In the genomic region with DNA sequence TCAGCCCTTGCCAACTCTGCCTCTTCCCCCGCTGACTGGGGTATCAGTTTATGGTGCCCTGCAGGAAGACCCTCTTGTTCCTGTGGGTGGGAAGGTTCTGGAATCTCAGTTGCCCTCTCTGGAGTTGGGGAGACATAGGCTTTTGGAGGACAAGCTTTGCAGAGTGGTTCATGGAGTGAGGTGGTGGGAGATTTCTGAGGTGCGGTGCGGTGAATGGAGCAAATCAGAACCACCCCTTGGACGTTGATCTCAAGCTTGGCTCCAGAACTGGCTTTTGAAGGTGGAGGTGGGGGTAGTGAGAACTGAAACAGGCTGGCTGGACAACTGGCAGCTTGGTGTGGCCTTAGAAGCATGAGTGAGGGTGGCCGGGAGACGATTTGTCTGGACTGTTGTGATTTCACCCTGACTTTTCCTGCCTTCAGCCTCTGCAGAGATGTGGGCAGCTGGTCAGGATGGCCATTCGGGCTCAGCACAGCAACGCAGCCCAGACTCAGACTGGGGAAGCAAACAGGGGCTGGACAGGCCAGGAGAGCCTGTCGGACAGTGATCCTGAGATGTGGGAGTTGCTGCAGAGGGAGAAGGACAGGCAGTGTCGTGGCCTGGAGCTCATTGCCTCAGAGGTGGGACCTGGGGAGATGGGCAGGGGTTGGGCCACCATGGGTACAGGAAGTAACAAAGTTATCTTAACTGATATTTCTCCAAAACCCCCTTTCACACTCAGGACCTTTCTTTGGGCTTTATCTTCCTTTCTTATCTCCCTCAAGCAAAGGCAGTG, we compare ENCODE assay signal across 9 cellular contexts. TPM values are rescaled to one million over a fixed set of nuclear protein-coding genes. Genes with fewer than 3 reads are reported as not detected.
DNase-seq lines count a peak whose midpoint lies in the region; ATAC-seq and TF ChIP-seq lines count a peak whose summit lies in the region.
"Had no signal": no experiment of that assay in that cellular context is flagged by ENCODE, and none has a peak within 500 bp of the region (broad histone marks: within the 10 kb centered on the region; RNA-seq: fewer than 3 reads in every experiment).

No MANE protein-coding gene starts in this region.

- peak overlapping the region; percentile 96 for H3K27ac Mint-ChIP-seq in memory B cell

- peaks cover 54% of the 10 kb centered on the region for H3K4me1 Mint-ChIP-seq in memory B cell

- H3K27ac ChIP-seq in heart left ventricle (peak overlapping the region in 10 of 12 donors; percentile 25 to 89 (median 76)), breast epithelium (peak overlapping the region in 1 of 2 donors; percentile 78), vagina (peak overlapping the region; percentile 67)

- TF ChIP-seq POLR2A in heart left ventricle (IDR thresholded peaks at IDR 0.05) (no peak), breast epithelium (IDR thresholded peaks at IDR 0.05) (no peak), vagina (IDR thresholded peaks at IDR 0.05) (no peak)

- H3K36me3 Mint-ChIP-seq in memory B cell, result peaks cover 25% of the 10 kb centered on the region

- H3K4me3 ChIP-seq in heart left ventricle (peak overlapping the region in 11 of 12 donors; percentile 57 to 82 (median 66)), breast epithelium (peak overlapping the region; percentile 57 to 80 (median 66)), vagina (peak overlapping the region; percentile 57 to 66)

- peak in 1 of 5 donors; percentile 46 for DNase-seq in heart left ventricle
- DNase-seq in Right ventricle myocardium superior, result no peak
- DNase-seq in breast epithelium (ENCODE audit: low spot score in 2 of 2), result no peak
- no peak for DNase-seq in memory B cell (ENCODE audit: low spot score in 2 of 2)
- DNase-seq in vagina (ENCODE audit: extremely low spot score in 2 of 2), result no peak
- no peak for DNase-seq in AG08396 (ENCODE audit: low spot score)
- DNase-seq in superior temporal gyrus (ENCODE audit: extremely low spot score), result no peak
- DNase-seq: SHP77 treated with DMSO at 0.1 percent for 48 hours had no signal

- WGBS in heart left ventricle, 4 donors, result 58 to 70% (median 63%) methylated on average over 10 of the region's 10 CpGs

- H3K9me3 ChIP-seq in heart left ventricle (no peaks in the 10 kb centered on the region), breast epithelium (no peaks in the 10 kb centered on the region), vagina (no peaks in the 10 kb centered on the region)

- H3K36me3 ChIP-seq in heart left ventricle (peaks cover 0 to 40% (median 29%) of the 10 kb centered on the region in 9 donors), breast epithelium (no peaks in the 10 kb centered on the region), vagina (peaks cover 0 to 32% of the 10 kb centered on the region in 2 donors)

- H3K27me3 Mint-ChIP-seq in memory B cell, result peaks cover 3% of the 10 kb centered on the region

- H3K27me3 ChIP-seq in heart left ventricle, result peaks cover 5 to 23% (median 17%) of the 10 kb centered on the region in 9 donors
- peaks cover 0 to 15% of the 10 kb centered on the region in 2 donors for H3K27me3 ChIP-seq in breast epithelium
- H3K27me3 ChIP-seq in vagina, result no peaks in the 10 kb centered on the region

- H3K9me3 Mint-ChIP-seq in memory B cell, result no peaks in the 10 kb centered on the region

- TF ChIP-seq CTCF in heart left ventricle (IDR thresholded peaks at IDR 0.05) (no peak), breast epithelium (IDR thresholded peaks at IDR 0.05) (no peak), vagina (IDR thresholded peaks at IDR 0.05) (no peak)

- intact Hi-C loops in heart left ventricle (cut with DNase I) (loop anchor here in 1 of 10 donors (2.0 kb wide), 1 partner anchor 16 kb away; no protein-coding TSS in a partner anchor), Right ventricle myocardium superior (cut with DNase I) (no loop called here), breast epithelium (cut with DNase I; ENCODE audit: low total_unique reads) (no loop called here), vagina (cut with DNase I) (no loop called here)

- ATAC-seq in heart left ventricle, result no peak
- ATAC-seq in Right ventricle myocardium superior (ENCODE audit: poor library complexity), result no peak
- ATAC-seq in memory B cell (ENCODE audit: low read depth), result no peak
- no peak for ATAC-seq in GM21423 (IDR thresholded peaks at IDR 0.05; ENCODE audit: unreplicated experiment)

- peaks cover 0 to 71% (median 21%) of the 10 kb centered on the region in 12 donors for H3K4me1 ChIP-seq in heart left ventricle
- peaks cover 0 to 4% of the 10 kb centered on the region in 2 donors for H3K4me1 ChIP-seq in breast epithelium
- H3K4me1 ChIP-seq in vagina, result peaks cover 36% of the 10 kb centered on the region

- peak overlapping the region; percentile 97 for H3K4me3 Mint-ChIP-seq in memory B cell

RNA-seq across cellular contexts. Expression of a gene that starts 1.1 kb away (rescaled TPM):
- total RNA-seq in heart left ventricle, result 10 to 100 TPM; 26.2 to 46.7 (median 35.5) TPM
- polyA plus RNA-seq in heart left ventricle, result 10 to 100 TPM; 15.9 to 76.5 TPM
- total RNA-seq in Right ventricle myocardium superior, result 26.8 TPM
- 10 to 100 TPM; 37.9 to 63.3 (median 46.7) TPM for total RNA-seq in breast epithelium
- 54.0 TPM for total RNA-seq in vagina

RNA-seq across cellular contexts. Expression of a gene that starts 14.0 kb away (rescaled TPM):
- total RNA-seq in heart left ventricle, result 1 to 10 TPM; 1.9 to 8.0 (median 3.2) TPM
- 1 to 10 TPM; 1.3 to 2.3 TPM for polyA plus RNA-seq in heart left ventricle
- 0.70 TPM for total RNA-seq in Right ventricle myocardium superior
- total RNA-seq in breast epithelium, result under 1 TPM in 1 of 3 donors, not detected in 2; 0.33 TPM
- 3.2 TPM for total RNA-seq in vagina

RNA-seq across cellular contexts. Expression of a gene that starts 20.4 kb away (rescaled TPM):
- total RNA-seq in heart left ventricle (1 to 10 TPM in 3 of 9 donors, under 1 TPM in 5, not detected in 1; 0.47 to 5.7 (median 0.92) TPM), Right ventricle myocardium superior (1.2 TPM), breast epithelium (1 to 10 TPM in 2 of 3 donors, under 1 TPM in 1; 0.98 to 3.2 (median 1.6) TPM), vagina (0.74 TPM)
- under 1 TPM; 0.61 to 0.67 TPM for polyA plus RNA-seq in heart left ventricle
